ENCODE assay signal across 2 cellular contexts in the genomic region with DNA sequence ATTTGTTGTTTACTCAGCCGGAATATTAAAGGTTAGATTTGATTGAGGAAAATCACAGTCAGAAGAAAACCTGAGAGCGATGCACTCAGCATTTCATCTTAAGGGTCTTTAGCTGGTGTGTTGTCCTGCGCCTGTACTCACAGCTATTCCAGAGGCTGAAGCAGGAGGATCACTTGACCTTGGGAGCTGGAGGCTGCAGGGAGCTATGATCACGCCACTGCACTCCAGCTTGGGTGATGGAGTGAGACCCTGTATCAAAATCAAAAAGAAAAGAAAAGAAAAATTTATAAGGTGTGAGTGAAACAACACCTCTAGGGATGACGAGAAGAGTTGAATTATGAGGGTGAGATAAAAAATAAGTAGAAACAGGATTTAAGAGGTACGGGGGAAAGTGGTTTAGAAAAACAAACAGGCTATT.
TF ChIP-seq lines count a peak whose summit lies in the region.

No MANE protein-coding gene starts in this region.

TF ChIP-seq in HepG2, 621 proteins besides CTCF, POLR2A, EP300 and RAD21 (continued from another document):
- TF ChIP-seq, protein P1, sequence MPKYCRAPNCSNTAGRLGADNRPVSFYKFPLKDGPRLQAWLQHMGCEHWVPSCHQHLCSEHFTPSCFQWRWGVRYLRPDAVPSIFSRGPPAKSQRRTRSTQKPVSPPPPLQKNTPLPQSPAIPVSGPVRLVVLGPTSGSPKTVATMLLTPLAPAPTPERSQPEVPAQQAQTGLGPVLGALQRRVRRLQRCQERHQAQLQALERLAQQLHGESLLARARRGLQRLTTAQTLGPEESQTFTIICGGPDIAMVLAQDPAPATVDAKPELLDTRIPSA (CRISPR knock-in tag; IDR thresholded peaks at IDR 0.05; ENCODE audit: borderline replicate concordance): no peak
- no peak for TF ChIP-seq ZSCAN31 (CRISPR knock-in tag; IDR thresholded peaks at IDR 0.05; ENCODE audit: low read depth)

TF ChIP-seq in K562, 482 proteins besides CTCF, POLR2A, EP300 and RAD21 (continued from another document):
- TF ChIP-seq, protein P2, sequence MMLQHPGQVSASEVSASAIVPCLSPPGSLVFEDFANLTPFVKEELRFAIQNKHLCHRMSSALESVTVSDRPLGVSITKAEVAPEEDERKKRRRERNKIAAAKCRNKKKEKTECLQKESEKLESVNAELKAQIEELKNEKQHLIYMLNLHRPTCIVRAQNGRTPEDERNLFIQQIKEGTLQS (IDR thresholded peaks at IDR 0.05): no peak
- TF ChIP-seq, protein P2 (CRISPR knock-in tag; conservative IDR thresholded peaks at IDR 0.05): no peak
- no peak for TF ChIP-seq SIRT6 (IDR thresholded peaks at IDR 0.05; ENCODE audit: low read depth, low read length)
- 0 out of 4 replicates have a peak, but pooled peaks of 1 of the 2 experiments have one; percentile 20 for TF ChIP-seq RCOR1 (IDR thresholded peaks at IDR 0.05; ENCODE audit: borderline replicate concordance in 1 of 2, low read depth in 2 of 2, low read length in 2 of 2)
- TF ChIP-seq IFI16 (CRISPR knock-in tag; IDR thresholded peaks at IDR 0.05): 0 out of 2 replicates have a peak, but pooled peaks have one; percentile 29
- 0 out of 2 replicates have a peak, but pooled peaks have one; percentile 15 for TF ChIP-seq GABPA (tag; conservative IDR thresholded peaks at IDR 0.05; ENCODE audit: low read depth)
- no peak for TF ChIP-seq ZNF217 (CRISPR knock-in tag; IDR thresholded peaks at IDR 0.05)
- no peak for TF ChIP-seq FOXK1 (CRISPR knock-in tag; IDR thresholded peaks at IDR 0.05; ENCODE audit: borderline replicate concordance)
- TF ChIP-seq PTTG1 (tag; IDR thresholded peaks at IDR 0.05; ENCODE audit: low read depth): no peak
- TF ChIP-seq, protein P3, sequence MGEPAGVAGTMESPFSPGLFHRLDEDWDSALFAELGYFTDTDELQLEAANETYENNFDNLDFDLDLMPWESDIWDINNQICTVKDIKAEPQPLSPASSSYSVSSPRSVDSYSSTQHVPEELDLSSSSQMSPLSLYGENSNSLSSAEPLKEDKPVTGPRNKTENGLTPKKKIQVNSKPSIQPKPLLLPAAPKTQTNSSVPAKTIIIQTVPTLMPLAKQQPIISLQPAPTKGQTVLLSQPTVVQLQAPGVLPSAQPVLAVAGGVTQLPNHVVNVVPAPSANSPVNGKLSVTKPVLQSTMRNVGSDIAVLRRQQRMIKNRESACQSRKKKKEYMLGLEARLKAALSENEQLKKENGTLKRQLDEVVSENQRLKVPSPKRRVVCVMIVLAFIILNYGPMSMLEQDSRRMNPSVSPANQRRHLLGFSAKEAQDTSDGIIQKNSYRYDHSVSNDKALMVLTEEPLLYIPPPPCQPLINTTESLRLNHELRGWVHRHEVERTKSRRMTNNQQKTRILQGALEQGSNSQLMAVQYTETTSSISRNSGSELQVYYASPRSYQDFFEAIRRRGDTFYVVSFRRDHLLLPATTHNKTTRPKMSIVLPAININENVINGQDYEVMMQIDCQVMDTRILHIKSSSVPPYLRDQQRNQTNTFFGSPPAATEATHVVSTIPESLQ (CRISPR knock-in tag; IDR thresholded peaks at IDR 0.05): no peak
- no peak for TF ChIP-seq TOE1 (IDR thresholded peaks at IDR 0.05; ENCODE audit: borderline replicate concordance)
- no peak for TF ChIP-seq TOE1 (CRISPR knock-in tag; IDR thresholded peaks at IDR 0.05; ENCODE audit: borderline replicate concordance, low read depth)
- TF ChIP-seq ZNF696 (CRISPR knock-in tag; conservative IDR thresholded peaks at IDR 0.05): no peak
- TF ChIP-seq ZNF408 (CRISPR knock-in tag; IDR thresholded peaks at IDR 0.05; ENCODE audit: low read depth): no peak
- no peak for TF ChIP-seq TCF3 (CRISPR knock-in tag; IDR thresholded peaks at IDR 0.05)
- 0 out of 2 replicates have a peak, but pooled peaks have one; percentile 25 for TF ChIP-seq ZNF584 (CRISPR knock-in tag; IDR thresholded peaks at IDR 0.05; ENCODE audit: low read depth)
- no peak for TF ChIP-seq ZNF445 (CRISPR knock-in tag; IDR thresholded peaks at IDR 0.05; ENCODE audit: low read depth)
- TF ChIP-seq LARP7 (IDR thresholded peaks at IDR 0.05): peak; percentile 81; the same call in 1 of the 2 replicates
- TF ChIP-seq KDM1A (IDR thresholded peaks at IDR 0.05): 0 out of 4 replicates have a peak, but pooled peaks of 1 of the 2 experiments have one; percentile 4
- TF ChIP-seq PHB2 (IDR thresholded peaks at IDR 0.05; ENCODE audit: low read depth): no peak
- TF ChIP-seq, protein P4, sequence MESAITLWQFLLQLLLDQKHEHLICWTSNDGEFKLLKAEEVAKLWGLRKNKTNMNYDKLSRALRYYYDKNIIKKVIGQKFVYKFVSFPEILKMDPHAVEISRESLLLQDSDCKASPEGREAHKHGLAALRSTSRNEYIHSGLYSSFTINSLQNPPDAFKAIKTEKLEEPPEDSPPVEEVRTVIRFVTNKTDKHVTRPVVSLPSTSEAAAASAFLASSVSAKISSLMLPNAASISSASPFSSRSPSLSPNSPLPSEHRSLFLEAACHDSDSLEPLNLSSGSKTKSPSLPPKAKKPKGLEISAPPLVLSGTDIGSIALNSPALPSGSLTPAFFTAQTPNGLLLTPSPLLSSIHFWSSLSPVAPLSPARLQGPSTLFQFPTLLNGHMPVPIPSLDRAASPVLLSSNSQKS (CRISPR knock-in tag; IDR thresholded peaks at IDR 0.05): no peak
- TF ChIP-seq C11orf30 (IDR thresholded peaks at IDR 0.05; ENCODE audit: low read depth): peak; percentile 33; the same call in 1 of the 2 replicates
